In genomic region chr10:5830629-5831445, GRCh38 we compare ENCODE assay signal across 27 cellular contexts. TPM values are rescaled to one million over a fixed set of nuclear protein-coding genes. Genes with fewer than 3 reads are reported as not detected.
DNase-seq lines count a peak whose midpoint lies in the region; ATAC-seq and TF ChIP-seq lines count a peak whose summit lies in the region.
"Had no signal": no experiment of that assay in that cellular context is flagged by ENCODE, and none has a peak within 500 bp of the region (broad histone marks: within the 10 kb centered on the region; RNA-seq: fewer than 3 reads in every experiment).

No MANE protein-coding gene starts in this region.

- H3K79me2 ChIP-seq in DND-41 (ENCODE audit: insufficient read depth, low read length) = no peaks in the 10 kb centered on the region
- H3K79me2 ChIP-seq: parathyroid adenoma had no signal

- ATAC-seq in DND-41 (ENCODE audit: insufficient read depth, low read depth) (peak; percentile 52; the same call in 2 of the 3 replicates), activated B cell treated with CpG ODN at 0.5 μM for 24 hours (ENCODE audit: low read depth) (peak; percentile 81)

- intact Hi-C loops in activated B cell treated with CpG ODN at 0.5 μM for 24 hours (cut with micrococcal nuclease) = loop anchor here (1.0 kb wide), 2 partner anchors 9 to 12 kb away; no protein-coding TSS in a partner anchor
- intact Hi-C loops in sigmoid colon (cut with DNase I) = no loop called here
- intact Hi-C loops in ovary (cut with DNase I) = no loop called here

- H3K4me3 ChIP-seq in DND-41 (ENCODE audit: low read depth in 1 of 2, low read length in 2 of 2) (no peak overlapping the region), sigmoid colon (no peak overlapping the region), ovary (no peak overlapping the region)
- H3K4me3 ChIP-seq: SJCRH30, smooth muscle cell, stomach, thyroid gland had no signal

- peak overlapping the region; percentile 63 for H3K27ac Mint-ChIP-seq in activated B cell treated with CpG ODN at 0.5 μM for 24 hours
- H3K27ac Mint-ChIP-seq: activated naive CD8-positive, alpha-beta T cell treated with anti-CD3 and anti-CD28 coated beads, Interleukin-2, amount 10 ng/mL, durations not matched to agents 7 days and 5 days; activated T-helper 1 cell treated with anti-CD3 and anti-CD28 coated beads, Interleukin-12 subunit alpha, Interleukin-12 subunit beta, Interleukin-2, Interleukin-4 antibody, amounts not matched to agents 30 ng/mL and 10 ng/mL and 1 ng/mL, durations not matched to agents 14 hours and 24 hours and 36 hours; nephron had no signal

- H3K4me3 Mint-ChIP-seq in activated B cell treated with CpG ODN at 0.5 μM for 24 hours = no peak overlapping the region
- H3K4me3 Mint-ChIP-seq: activated naive CD8-positive, alpha-beta T cell treated with anti-CD3 and anti-CD28 coated beads, Interleukin-2, amount 10 ng/mL, durations not matched to agents 7 days and 5 days; activated T-helper 1 cell treated with anti-CD3 and anti-CD28 coated beads, Interleukin-12 subunit alpha, Interleukin-12 subunit beta, Interleukin-2, Interleukin-4 antibody, amounts not matched to agents 30 ng/mL and 10 ng/mL and 1 ng/mL, durations not matched to agents 14 hours and 24 hours and 36 hours; nephron had no signal

- CTCF ChIA-PET in activated B cell treated with CpG ODN at 0.5 μM for 24 hours (lab: Charles Lee) = interaction anchor here (1.2 kb wide), 2 partner anchors 12 to 42 kb away, joined by 3 read pairs; no protein-coding TSS in a partner anchor

- H4K20me1 ChIP-seq in DND-41 (ENCODE audit: insufficient read depth, low read length) = no peaks in the 10 kb centered on the region

- no peaks in the 10 kb centered on the region for H3K4me1 ChIP-seq in DND-41 (ENCODE audit: insufficient read depth, low read length)
- H3K4me1 ChIP-seq in sigmoid colon = no peaks in the 10 kb centered on the region
- no peaks in the 10 kb centered on the region for H3K4me1 ChIP-seq in ovary (ENCODE audit: insufficient read depth)
- H3K4me1 ChIP-seq: BE2C, parathyroid adenoma, thyroid gland had no signal

- DNase-seq in activated effector memory CD4-positive, alpha-beta T cell treated with anti-CD3 and anti-CD28 coated beads, Interleukin-2, amount 50 U/mL, for 16 hours = peak; percentile 58
- DNase-seq in activated effector memory CD4-positive, alpha-beta T cell treated with Interleukin-2 at 50 U/mL for 16 hours = no peak
- DNase-seq in DND-41 = no peak
- no peak for DNase-seq in activated B cell treated with CpG ODN at 0.5 μM for 24 hours
- DNase-seq in sigmoid colon = peak; percentile 43
- no peak for DNase-seq in 8988T
- DNase-seq in NCI-H524 treated with DMSO at 0.1 percent for 48 hours (lab: John Stamatoyannopoulos, UW) = no peak
- DNase-seq in ovary = no peak
- DNase-seq: activated CD4-positive, alpha-beta T cell treated with anti-CD3 and anti-CD28 coated beads for 48 hours; activated naive CD8-positive, alpha-beta T cell treated with anti-CD3 and anti-CD28 coated beads, Interleukin-2, amount 10 ng/mL, durations not matched to agents 7 days and 5 days; BE2C; cortex of kidney; DMS153; effector memory CD4-positive, alpha-beta T cell; hypothalamus; NCI-H1092; NCI-H1694 treated with DMSO at 0.1 percent for 48 hours; retina; SJCRH30; stomach; T-helper 9 cell; thyroid gland had no signal

- H3K9me3 ChIP-seq in DND-41 (ENCODE audit: insufficient read depth, low read length, severe bottlenecking) (no peaks in the 10 kb centered on the region), sigmoid colon (no peaks in the 10 kb centered on the region), ovary (no peaks in the 10 kb centered on the region)
- H3K9me3 ChIP-seq: BE2C, SJCRH30, stomach, thyroid gland had no signal

- H3K27me3 Mint-ChIP-seq in activated B cell treated with CpG ODN at 0.5 μM for 24 hours = no peaks in the 10 kb centered on the region

- no peaks in the 10 kb centered on the region for H3K9me3 Mint-ChIP-seq in activated B cell treated with CpG ODN at 0.5 μM for 24 hours
- H3K9me3 Mint-ChIP-seq: activated naive CD8-positive, alpha-beta T cell treated with anti-CD3 and anti-CD28 coated beads, Interleukin-2, amount 10 ng/mL, durations not matched to agents 7 days and 5 days; activated T-helper 1 cell treated with anti-CD3 and anti-CD28 coated beads, Interleukin-12 subunit alpha, Interleukin-12 subunit beta, Interleukin-2, Interleukin-4 antibody, amounts not matched to agents 30 ng/mL and 10 ng/mL and 1 ng/mL, durations not matched to agents 14 hours and 24 hours and 36 hours; nephron had no signal

- TF ChIP-seq EP300 in sigmoid colon (IDR thresholded peaks at IDR 0.05) (no peak), ovary (IDR thresholded peaks at IDR 0.05) (no peak)

- no peak overlapping the region for H3K9ac ChIP-seq in DND-41 (ENCODE audit: low read depth, low read length)
- H3K9ac ChIP-seq: parathyroid adenoma had no signal

- H3K4me1 Mint-ChIP-seq in activated B cell treated with CpG ODN at 0.5 μM for 24 hours = peaks cover 14% of the 10 kb centered on the region
- H3K4me1 Mint-ChIP-seq: activated naive CD8-positive, alpha-beta T cell treated with anti-CD3 and anti-CD28 coated beads, Interleukin-2, amount 10 ng/mL, durations not matched to agents 7 days and 5 days had no signal

- H3K36me3 ChIP-seq in DND-41 (ENCODE audit: insufficient read depth, low read length) (no peaks in the 10 kb centered on the region), sigmoid colon (no peaks in the 10 kb centered on the region), ovary (no peaks in the 10 kb centered on the region)
- H3K36me3 ChIP-seq: BE2C, SJCRH30, stomach, thyroid gland had no signal

- POLR2A ChIA-PET in activated B cell treated with CpG ODN at 0.5 μM for 24 hours (lab: Charles Lee) = interaction anchor here (1.0 to 5.5 kb wide), 9 partner anchors 11 to 59 kb away, joined by 3 to 60 read pairs (median 10); partner anchors contain the start of genes ANKRD16, FBH1 and GDI2

- no peaks in the 10 kb centered on the region for H3K36me3 Mint-ChIP-seq in activated B cell treated with CpG ODN at 0.5 μM for 24 hours (ENCODE audit: low read depth)
- H3K36me3 Mint-ChIP-seq: activated naive CD8-positive, alpha-beta T cell treated with anti-CD3 and anti-CD28 coated beads, Interleukin-2, amount 10 ng/mL, durations not matched to agents 7 days and 5 days had no signal

- no peak overlapping the region for H3K27ac ChIP-seq in DND-41 (ENCODE audit: low read length)
- no peak overlapping the region for H3K27ac ChIP-seq in sigmoid colon
- no peak overlapping the region for H3K27ac ChIP-seq in ovary
- H3K27ac ChIP-seq: parathyroid adenoma, SJCRH30, stomach, thyroid gland, VCaP had no signal

- H3K27me3 ChIP-seq in DND-41 (ENCODE audit: insufficient read depth, low read length, poor library complexity) (no peaks in the 10 kb centered on the region), sigmoid colon (no peaks in the 10 kb centered on the region), ovary (no peaks in the 10 kb centered on the region)
- H3K27me3 ChIP-seq: BE2C, SJCRH30, stomach, thyroid gland had no signal

- WGBS in sigmoid colon, 2 donors = 83 to 85% methylated on average over 14 of the region's 14 CpGs
- WGBS in ovary, 3 donors = 77 to 83% (median 82%) methylated on average over 14 of the region's 14 CpGs

- TF ChIP-seq POLR2A in sigmoid colon (IDR thresholded peaks at IDR 0.05) (no peak), ovary (IDR thresholded peaks at IDR 0.05) (no peak)

- no peak overlapping the region for H3K4me2 ChIP-seq in DND-41 (ENCODE audit: insufficient read depth, low read length)
- H3K4me2 ChIP-seq: smooth muscle cell had no signal

- no peak for TF ChIP-seq CTCF in DND-41 (IDR thresholded peaks at IDR 0.05; ENCODE audit: borderline replicate concordance, extremely low read depth, low read length, poor library complexity, severe bottlenecking)
- TF ChIP-seq CTCF in activated B cell treated with CpG ODN at 0.5 μM for 24 hours (IDR thresholded peaks at IDR 0.05) = no peak
- no peak for TF ChIP-seq CTCF in sigmoid colon (IDR thresholded peaks at IDR 0.05)
- no peak for TF ChIP-seq CTCF in ovary (IDR thresholded peaks at IDR 0.05)

- no peak overlapping the region for H2AFZ ChIP-seq in DND-41 (ENCODE audit: low read depth, low read length)
- H2AFZ ChIP-seq: parathyroid adenoma had no signal

RNA-seq across cellular contexts. Expression of gene GDI2, which starts 17.6 kb away (rescaled TPM):
- total RNA-seq in activated B cell treated with CpG ODN at 0.5 μM for 24 hours (289 and 301 TPM in 2 replicates), sigmoid colon (100 to 1,000 TPM; 178 to 208 (median 205) TPM), ovary (100 to 1,000 TPM; 148 to 198 (median 177) TPM)
- polyA plus RNA-seq in sigmoid colon (100 to 1,000 TPM; 179 to 238 (median 201) TPM), ovary (100 to 1,000 TPM; 111 to 269 TPM)

RNA-seq across cellular contexts. Expression of gene ANKRD16, which starts 58.9 kb away (rescaled TPM):
- total RNA-seq in activated B cell treated with CpG ODN at 0.5 μM for 24 hours (9.2 and 11.1 TPM in 2 replicates), sigmoid colon (10 to 100 TPM in 1 of 4 donors, 1 to 10 TPM in 3; 8.6 to 11.4 (median 9.4) TPM), ovary (10 to 100 TPM in 4 of 7 donors, 1 to 10 TPM in 3; 8.6 to 15.3 (median 10.0) TPM)
- polyA plus RNA-seq in sigmoid colon (1 to 10 TPM; 1.6 to 6.1 (median 5.4) TPM), ovary (1 to 10 TPM; 6.6 to 7.8 TPM)

RNA-seq across cellular contexts. Expression of gene FBH1, which starts 59.2 kb away (rescaled TPM):
- total RNA-seq in activated B cell treated with CpG ODN at 0.5 μM for 24 hours = 65.5 and 68.7 TPM in 2 replicates
- 10 to 100 TPM; 68.7 to 85.9 (median 80.4) TPM for total RNA-seq in sigmoid colon
- polyA plus RNA-seq in sigmoid colon = 10 to 100 TPM; 31.2 to 52.0 (median 49.2) TPM
- 10 to 100 TPM; 54.6 to 80.3 (median 78.3) TPM for total RNA-seq in ovary
- polyA plus RNA-seq in ovary = 10 to 100 TPM; 46.4 to 64.1 TPM

Comparison
In these comparisons a context has a peak if more than half of its experiments do, and no peak if none do; other contexts are left out.
1. DNase-seq: peak in activated effector memory CD4-positive, alpha-beta T cell treated with anti-CD3 and anti-CD28 coated beads, Interleukin-2, amount 50 U/mL, for 16 hours (single experiment) and sigmoid colon (single experiment); none in activated effector memory CD4-positive, alpha-beta T cell treated with Interleukin-2 at 50 U/mL for 16 hours (single experiment), DND-41 (single experiment), activated B cell treated with CpG ODN at 0.5 μM for 24 hours (single experiment), 8988T (single experiment), NCI-H524 treated with DMSO at 0.1 percent for 48 hours (single experiment) and ovary (0 of 5).